Comparison of ENCODE assay signal across 37 cellular contexts in genomic region chr4:25211721-25212120, GRCh38.
"Had no signal": no experiment of that assay in that cellular context is flagged by ENCODE, and none has a peak within 500 bp of the region (broad histone marks: within the 10 kb centered on the region; RNA-seq: fewer than 3 reads in every experiment).

No MANE protein-coding gene starts in this region.

- H3K27me3 Mint-ChIP-seq: activated naive CD4-positive, alpha-beta T cell treated with anti-CD3 and anti-CD28 coated beads, Interleukin-2, amount 50 U/mL, for 24 hours; activated naive CD8-positive, alpha-beta T cell treated with anti-CD3 and anti-CD28 coated beads for 36 hours; activated naive CD8-positive, alpha-beta T cell treated with anti-CD3 and anti-CD28 coated beads, Interleukin-2, amount 10 ng/mL, durations not matched to agents 7 days and 5 days; activated naive CD8-positive, alpha-beta T cell treated with anti-CD3 and anti-CD28 coated beads, Interleukin-2, amount 50 U/mL, for 24 hours; activated T-cell treated with anti-CD3 and anti-CD28 coated beads, Interleukin-2, amount 50 U/mL, for 24 hours; activated T-helper 17 cell treated with anti-CD3 and anti-CD28 coated beads, Interleukin-2, amount 50 U/mL, for 72 hours; brain had no signal

- H3K36me3 ChIP-seq: adrenal gland, ascending aorta, brain microvascular endothelial cell, breast epithelium, cardiac muscle cell had no signal

- H3K4me3 ChIP-seq: adrenal gland, ascending aorta, body of pancreas, breast epithelium, cardiac muscle cell had no signal

- H3K4me1 Mint-ChIP-seq: activated naive CD4-positive, alpha-beta T cell treated with anti-CD3 and anti-CD28 coated beads, Interleukin-2, amount 10 ng/mL, durations not matched to agents 7 days and 5 days; activated naive CD4-positive, alpha-beta T cell treated with anti-CD3 and anti-CD28 coated beads, Interleukin-2, amount 50 U/mL, for 24 hours; activated naive CD8-positive, alpha-beta T cell treated with anti-CD3 and anti-CD28 coated beads for 36 hours; activated naive CD8-positive, alpha-beta T cell treated with anti-CD3 and anti-CD28 coated beads, Interleukin-2, amount 50 U/mL, for 24 hours; activated T-helper 17 cell treated with anti-CD3 and anti-CD28 coated beads, Interleukin-2, amount 50 U/mL, for 72 hours; brain; central memory CD8-positive, alpha-beta T cell had no signal

- H3K36me3 Mint-ChIP-seq: activated naive CD4-positive, alpha-beta T cell treated with anti-CD3 and anti-CD28 coated beads, Interleukin-2, amount 10 ng/mL, durations not matched to agents 7 days and 5 days; brain had no signal

- DNase-seq: activated effector memory CD4-positive, alpha-beta T cell treated with anti-CD3 and anti-CD28 coated beads, Interleukin-2, amount 50 U/mL, for 16 hours; activated effector memory CD4-positive, alpha-beta T cell treated with Interleukin-2 at 50 U/mL for 16 hours; activated gamma-delta T cell; activated gamma-delta T cell treated with Interleukin-2 at 50 U/mL for 16 hours; activated naive CD4-positive, alpha-beta T cell; activated naive CD4-positive, alpha-beta T cell treated with anti-CD3 and anti-CD28 coated beads for 36 hours; activated naive CD4-positive, alpha-beta T cell treated with anti-CD3 and anti-CD28 coated beads, Interleukin-2, amount 10 ng/mL, durations not matched to agents 7 days and 5 days; activated naive CD4-positive, alpha-beta T cell treated with anti-CD3 and anti-CD28 coated beads, Interleukin-2, amount 50 U/mL, for 16 hours; activated naive CD4-positive, alpha-beta T cell treated with Interleukin-2 at 50 U/mL for 16 hours; activated naive CD8-positive, alpha-beta T cell treated with anti-CD3 and anti-CD28 coated beads for 36 hours; activated naive CD8-positive, alpha-beta T cell treated with anti-CD3 and anti-CD28 coated beads, Interleukin-2, amount 10 ng/mL, durations not matched to agents 7 days and 5 days; activated naive CD8-positive, alpha-beta T cell treated with anti-CD3 and anti-CD28 coated beads, Interleukin-2, amount 50 U/mL, for 24 hours; activated T-cell treated with anti-CD3 and anti-CD28 coated beads, Interleukin-2, amount 50 U/mL, for 1 hour; activated T-cell treated with anti-CD3 and anti-CD28 coated beads, Interleukin-2, amount 50 U/mL, for 24 hours; activated T-cell treated with anti-CD3 and anti-CD28 coated beads, Interleukin-2, amount 50 U/mL, for 4 hours; activated T-cell treated with anti-CD3 and anti-CD28 coated beads, Interleukin-2, amount 50 U/mL, for 48 hours; activated T-cell treated with anti-CD3 and anti-CD28 coated beads, Interleukin-2, amount 50 U/mL, for 72 hours; adrenal gland; amniotic stem cell; amygdala; anterior cingulate cortex; aorta; body of pancreas; brain microvascular endothelial cell; central memory CD4-positive, alpha-beta T cell; cerebellar nuclear complex had no signal

- H3K27ac Mint-ChIP-seq: activated naive CD4-positive, alpha-beta T cell treated with anti-CD3 and anti-CD28 coated beads for 36 hours; activated naive CD4-positive, alpha-beta T cell treated with anti-CD3 and anti-CD28 coated beads, Interleukin-2, amount 10 ng/mL, durations not matched to agents 7 days and 5 days; activated naive CD4-positive, alpha-beta T cell treated with anti-CD3 and anti-CD28 coated beads, Interleukin-2, amount 50 U/mL, for 24 hours; activated naive CD4-positive, alpha-beta T cell treated with anti-CD3 and anti-CD28 coated beads, Interleukin-2, amount 50 U/mL, for 72 hours; activated naive CD8-positive, alpha-beta T cell; activated naive CD8-positive, alpha-beta T cell treated with anti-CD3 and anti-CD28 coated beads for 36 hours; activated naive CD8-positive, alpha-beta T cell treated with anti-CD3 and anti-CD28 coated beads, Interleukin-2, amount 10 ng/mL, durations not matched to agents 7 days and 5 days; activated naive CD8-positive, alpha-beta T cell treated with anti-CD3 and anti-CD28 coated beads, Interleukin-2, amount 50 U/mL, for 24 hours; activated T-cell treated with anti-CD3 and anti-CD28 coated beads, Interleukin-2, amount 50 U/mL, for 24 hours; activated T-cell treated with anti-CD3 and anti-CD28 coated beads, Interleukin-2, amount 50 U/mL, for 72 hours; activated T-helper 1 cell treated with anti-CD3 and anti-CD28 coated beads, Interleukin-12 subunit alpha, Interleukin-12 subunit beta, Interleukin-2, Interleukin-4 antibody, amounts not matched to agents 30 ng/mL and 10 ng/mL and 1 ng/mL, durations not matched to agents 14 hours and 24 hours and 36 hours; activated T-helper 17 cell treated with anti-CD3 and anti-CD28 coated beads, Interleukin-2, amount 50 U/mL, for 72 hours; activated T-helper 2 cell treated with anti-CD3 and anti-CD28 coated beads, Interferon-gamma antibody, Interleukin-2, Interleukin-4, amounts not matched to agents 10 μg/mL and 5 μg/mL and 100 μg/mL, durations not matched to agents 14 hours and 24 hours and 36 hours; brain had no signal

- H3K27ac ChIP-seq: adrenal gland, ascending aorta, body of pancreas, brain microvascular endothelial cell, breast epithelium, cardiac muscle cell had no signal

- H3K9me3 Mint-ChIP-seq: activated naive CD8-positive, alpha-beta T cell treated with anti-CD3 and anti-CD28 coated beads, Interleukin-2, amount 50 U/mL, for 24 hours; activated T-helper 1 cell treated with anti-CD3 and anti-CD28 coated beads, Interleukin-12 subunit alpha, Interleukin-12 subunit beta, Interleukin-2, Interleukin-4 antibody, amounts not matched to agents 30 ng/mL and 10 ng/mL and 1 ng/mL, durations not matched to agents 14 hours and 24 hours and 36 hours; central memory CD8-positive, alpha-beta T cell had no signal

- H3K27me3 ChIP-seq: adrenal gland, ascending aorta, body of pancreas, brain microvascular endothelial cell, breast epithelium, cardiac muscle cell had no signal

- H3K4me1 ChIP-seq: adrenal gland, ascending aorta, body of pancreas, breast epithelium had no signal

- H3K4me3 Mint-ChIP-seq: activated naive CD4-positive, alpha-beta T cell treated with anti-CD3 and anti-CD28 coated beads for 36 hours; activated naive CD4-positive, alpha-beta T cell treated with anti-CD3 and anti-CD28 coated beads, Interleukin-2, amount 10 ng/mL, durations not matched to agents 7 days and 5 days; activated naive CD4-positive, alpha-beta T cell treated with anti-CD3 and anti-CD28 coated beads, Interleukin-2, amount 50 U/mL, for 24 hours; activated naive CD8-positive, alpha-beta T cell; activated naive CD8-positive, alpha-beta T cell treated with anti-CD3 and anti-CD28 coated beads for 36 hours; activated naive CD8-positive, alpha-beta T cell treated with anti-CD3 and anti-CD28 coated beads, Interleukin-2, amount 10 ng/mL, durations not matched to agents 7 days and 5 days; activated naive CD8-positive, alpha-beta T cell treated with anti-CD3 and anti-CD28 coated beads, Interleukin-2, amount 50 U/mL, for 24 hours; activated T-cell treated with anti-CD3 and anti-CD28 coated beads, Interleukin-2, amount 50 U/mL, for 24 hours; activated T-cell treated with anti-CD3 and anti-CD28 coated beads, Interleukin-2, amount 50 U/mL, for 4 hours; activated T-cell treated with anti-CD3 and anti-CD28 coated beads, Interleukin-2, amount 50 U/mL, for 72 hours; activated T-helper 1 cell treated with anti-CD3 and anti-CD28 coated beads, Interleukin-12 subunit alpha, Interleukin-12 subunit beta, Interleukin-2, Interleukin-4 antibody, amounts not matched to agents 30 ng/mL and 10 ng/mL and 1 ng/mL, durations not matched to agents 14 hours and 24 hours and 36 hours; activated T-helper 17 cell treated with anti-CD3 and anti-CD28 coated beads, Interleukin-2, amount 50 U/mL, for 72 hours; brain; central memory CD8-positive, alpha-beta T cell had no signal

- H3K9me3 ChIP-seq: adrenal gland, body of pancreas had no signal
